In the genomic region with DNA sequence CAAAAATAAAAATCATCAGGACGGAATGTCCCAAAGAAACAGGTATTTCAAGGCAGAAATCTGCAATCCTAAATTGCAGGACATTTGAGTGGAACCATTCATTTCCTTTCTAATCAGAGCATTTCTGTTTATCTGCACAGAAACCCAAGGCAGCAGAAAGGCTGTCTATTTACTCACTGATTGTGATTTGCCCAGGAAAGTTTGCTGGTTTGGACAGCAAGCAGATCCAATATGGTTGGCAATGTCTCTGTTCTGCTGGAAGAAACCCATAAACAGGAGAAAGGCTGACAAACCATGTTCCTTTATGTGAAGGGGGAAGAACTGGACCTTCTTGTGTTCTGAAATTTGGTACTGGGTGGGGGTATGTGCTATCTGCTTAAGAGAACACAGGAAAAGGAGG, we compare ENCODE assay signal across 19 cellular contexts.
DNase-seq lines count a peak whose midpoint lies in the region; ATAC-seq and TF ChIP-seq lines count a peak whose summit lies in the region.
"Had no signal": no experiment of that assay in that cellular context is flagged by ENCODE, and none has a peak within 500 bp of the region (broad histone marks: within the 10 kb centered on the region; RNA-seq: fewer than 3 reads in every experiment).

No MANE protein-coding gene starts in this region.

- peaks cover 22% of the 10 kb centered on the region; the same call in 1 of the 2 replicates for H3F3A ChIP-seq in PC-9 (ENCODE audit: insufficient read depth, low read depth)

- H3K36me3 ChIP-seq in PC-9 (ENCODE audit: low read depth) (peaks cover 7% of the 10 kb centered on the region; the same call in 1 of the 2 replicates), suprapubic skin (peaks cover 19% of the 10 kb centered on the region)

- H3K4me2 ChIP-seq in PC-9: no peak overlapping the region
- H3K4me2 ChIP-seq: A549 had no signal

- no peaks in the 10 kb centered on the region for H4K20me1 ChIP-seq in PC-9 (ENCODE audit: insufficient read depth)

- H3K4me3 Mint-ChIP-seq in activated naive CD8-positive, alpha-beta T cell: no peak overlapping the region
- no peak overlapping the region for H3K4me3 Mint-ChIP-seq in activated naive CD8-positive, alpha-beta T cell treated with anti-CD3 and anti-CD28 coated beads for 36 hours

- TF ChIP-seq EP300 in suprapubic skin (IDR thresholded peaks at IDR 0.05): no peak

- H3K4me1 ChIP-seq in PC-9 (replicated peaks; ENCODE audit: insufficient read depth) (no peaks in the 10 kb centered on the region), suprapubic skin (no peaks in the 10 kb centered on the region)
- H3K4me1 ChIP-seq: Caco-2 had no signal

- peak overlapping the region; percentile 75 for H3K27ac Mint-ChIP-seq in activated naive CD8-positive, alpha-beta T cell
- H3K27ac Mint-ChIP-seq in activated naive CD8-positive, alpha-beta T cell treated with anti-CD3 and anti-CD28 coated beads for 36 hours: no peak overlapping the region

- DNase-seq in activated naive CD8-positive, alpha-beta T cell treated with anti-CD3 and anti-CD28 coated beads for 36 hours: no peak
- DNase-seq in PC-9 (no peak), left lobe of liver (ENCODE audit: low spot score) (no peak), Right ventricle myocardium inferior (ENCODE audit: missing footprints) (no peak), suprapubic skin (ENCODE audit: low spot score in 2 of 2) (no peak)
- DNase-seq: Caco-2; DMS153; Kasumi-1; NCI-H1417; NCI-H2029; NCI-H2171; NCI-H446; NCI-H69; NK-92 treated with Interleukin-12 subunit alpha and Interleukin-12 subunit beta, amount 100 ng/mL, for 24 hours had no signal

- H3K4me1 Mint-ChIP-seq in activated naive CD8-positive, alpha-beta T cell (ENCODE audit: low read depth): peaks cover 2% of the 10 kb centered on the region
- peaks cover 8% of the 10 kb centered on the region for H3K4me1 Mint-ChIP-seq in activated naive CD8-positive, alpha-beta T cell treated with anti-CD3 and anti-CD28 coated beads for 36 hours

- H3K36me3 Mint-ChIP-seq in activated naive CD8-positive, alpha-beta T cell: no peaks in the 10 kb centered on the region
- H3K36me3 Mint-ChIP-seq in activated naive CD8-positive, alpha-beta T cell treated with anti-CD3 and anti-CD28 coated beads for 36 hours: peaks cover 8% of the 10 kb centered on the region

- no peak for TF ChIP-seq CTCF in PC-9 (conservative IDR thresholded peaks at IDR 0.05)
- TF ChIP-seq CTCF in suprapubic skin (IDR thresholded peaks at IDR 0.05): no peak

- no peaks in the 10 kb centered on the region for H3K9me3 ChIP-seq in PC-9 (ENCODE audit: insufficient read depth, low read depth)
- H3K9me3 ChIP-seq in suprapubic skin: no peaks in the 10 kb centered on the region
- H3K9me3 ChIP-seq: A549, Caco-2 had no signal

- H3K27ac ChIP-seq in PC-9: no peak overlapping the region
- H3K27ac ChIP-seq in suprapubic skin: no peak overlapping the region
- H3K27ac ChIP-seq: A549, C4-2B, SK-N-MC had no signal

- no peaks in the 10 kb centered on the region for H3K9me2 ChIP-seq in PC-9 (ENCODE audit: insufficient read depth)

- no peaks in the 10 kb centered on the region for H3K27me3 ChIP-seq in PC-9 (ENCODE audit: insufficient read depth, low read depth)
- H3K27me3 ChIP-seq in suprapubic skin: no peaks in the 10 kb centered on the region

- H3K27me3 Mint-ChIP-seq in activated naive CD8-positive, alpha-beta T cell: no peaks in the 10 kb centered on the region
- no peaks in the 10 kb centered on the region for H3K27me3 Mint-ChIP-seq in activated naive CD8-positive, alpha-beta T cell treated with anti-CD3 and anti-CD28 coated beads for 36 hours

- CTCF ChIA-PET in PC-9 (lab: Charles Lee): no interaction called here

- intact Hi-C loops in PC-9 (cut with micrococcal nuclease; ENCODE audit: unreplicated experiment): no loop called here
- intact Hi-C loops in Right ventricle myocardium inferior (cut with DNase I): no loop called here

- peak; percentile 51 for ATAC-seq in left lobe of liver
- ATAC-seq in Right ventricle myocardium inferior: no peak
- ATAC-seq in GM21390 (IDR thresholded peaks at IDR 0.05; ENCODE audit: unreplicated experiment): no peak
- ATAC-seq: A549 had no signal

- no peaks in the 10 kb centered on the region for H3K9me3 Mint-ChIP-seq in activated naive CD8-positive, alpha-beta T cell (ENCODE audit: low read depth)
- no peaks in the 10 kb centered on the region for H3K9me3 Mint-ChIP-seq in activated naive CD8-positive, alpha-beta T cell treated with anti-CD3 and anti-CD28 coated beads for 36 hours

- H3K4me3 ChIP-seq in PC-9: no peak overlapping the region
- H3K4me3 ChIP-seq in suprapubic skin: no peak overlapping the region
- H3K4me3 ChIP-seq: A549, SK-N-MC had no signal

- no peak overlapping the region for H2AFZ ChIP-seq in PC-9

- no peaks in the 10 kb centered on the region for H3K79me2 ChIP-seq in PC-9 (ENCODE audit: low read depth)

- TSS peak; percentile 8 for BruUV-seq in PC-9 (replicated peaks; lab: Mats Ljungman, UMichigan)

- TF ChIP-seq POLR2A in suprapubic skin (IDR thresholded peaks at IDR 0.05): no peak

- POLR2A ChIA-PET in PC-9 (lab: Charles Lee; ENCODE audit: unreplicated experiment): no interaction called here

- 97% methylated on average over 1 of the region's 1 CpG for WGBS in suprapubic skin
